In the genomic region with DNA sequence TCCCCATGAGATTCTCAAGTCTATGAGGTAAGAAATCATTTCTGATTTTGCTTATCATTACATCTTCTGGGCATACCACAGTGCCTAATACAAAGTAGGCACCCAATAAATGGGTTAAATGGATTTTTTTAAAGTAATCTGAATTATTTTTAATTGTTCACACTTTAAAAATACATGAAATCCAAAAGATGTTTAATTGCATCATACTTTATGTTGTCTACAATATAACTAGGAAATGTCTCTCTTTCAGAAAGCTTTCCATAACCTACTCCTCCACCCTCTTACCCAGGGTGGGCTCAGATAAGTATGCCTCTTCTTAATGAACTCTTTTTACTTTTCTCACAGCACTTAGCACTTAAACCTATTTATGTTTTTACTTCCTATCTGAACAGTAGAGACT, we compare ENCODE assay signal across 1 cellular context.
TF ChIP-seq lines count a peak whose summit lies in the region.

No MANE protein-coding gene starts in this region.

TF ChIP-seq in K562, 482 proteins besides CTCF, POLR2A, EP300 and RAD21:
- no peak for TF ChIP-seq RBFOX2 (IDR thresholded peaks at IDR 0.05; ENCODE audit: low read depth, low read length)
- TF ChIP-seq ZNF830 (CRISPR knock-in tag; IDR thresholded peaks at IDR 0.05): no peak
- TF ChIP-seq TAF9B (IDR thresholded peaks at IDR 0.05; ENCODE audit: partially characterized antibody): no peak
- peak; percentile 74 for TF ChIP-seq CEBPB (tag; IDR thresholded peaks at IDR 0.05)
- TF ChIP-seq NFE2L1 (tag; IDR thresholded peaks at IDR 0.05; ENCODE audit: borderline replicate concordance, low read depth): no peak
- TF ChIP-seq, protein P1, sequence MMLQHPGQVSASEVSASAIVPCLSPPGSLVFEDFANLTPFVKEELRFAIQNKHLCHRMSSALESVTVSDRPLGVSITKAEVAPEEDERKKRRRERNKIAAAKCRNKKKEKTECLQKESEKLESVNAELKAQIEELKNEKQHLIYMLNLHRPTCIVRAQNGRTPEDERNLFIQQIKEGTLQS (IDR thresholded peaks at IDR 0.05): peak; percentile 72
- TF ChIP-seq, protein P1 (CRISPR knock-in tag; conservative IDR thresholded peaks at IDR 0.05): no peak
- TF ChIP-seq TAF7 (tag; IDR thresholded peaks at IDR 0.05): no peak
- TF ChIP-seq NUFIP1 (IDR thresholded peaks at IDR 0.05; ENCODE audit: partially characterized antibody): no peak
- no peak for TF ChIP-seq TARDBP (IDR thresholded peaks at IDR 0.05)
- no peak for TF ChIP-seq CEBPG (CRISPR knock-in tag; IDR thresholded peaks at IDR 0.05)
- peak; percentile 74 to 85 for TF ChIP-seq CEBPG (tag; conservative IDR thresholded peaks at IDR 0.05 in 1 of 2, IDR thresholded peaks at IDR 0.05 in 1 of 2)
- no peak for TF ChIP-seq CHD1 (IDR thresholded peaks at IDR 0.05; ENCODE audit: low read length)
- TF ChIP-seq ZNF175 (CRISPR knock-in tag; IDR thresholded peaks at IDR 0.05; ENCODE audit: low read depth): no peak
- TF ChIP-seq, protein P2, sequence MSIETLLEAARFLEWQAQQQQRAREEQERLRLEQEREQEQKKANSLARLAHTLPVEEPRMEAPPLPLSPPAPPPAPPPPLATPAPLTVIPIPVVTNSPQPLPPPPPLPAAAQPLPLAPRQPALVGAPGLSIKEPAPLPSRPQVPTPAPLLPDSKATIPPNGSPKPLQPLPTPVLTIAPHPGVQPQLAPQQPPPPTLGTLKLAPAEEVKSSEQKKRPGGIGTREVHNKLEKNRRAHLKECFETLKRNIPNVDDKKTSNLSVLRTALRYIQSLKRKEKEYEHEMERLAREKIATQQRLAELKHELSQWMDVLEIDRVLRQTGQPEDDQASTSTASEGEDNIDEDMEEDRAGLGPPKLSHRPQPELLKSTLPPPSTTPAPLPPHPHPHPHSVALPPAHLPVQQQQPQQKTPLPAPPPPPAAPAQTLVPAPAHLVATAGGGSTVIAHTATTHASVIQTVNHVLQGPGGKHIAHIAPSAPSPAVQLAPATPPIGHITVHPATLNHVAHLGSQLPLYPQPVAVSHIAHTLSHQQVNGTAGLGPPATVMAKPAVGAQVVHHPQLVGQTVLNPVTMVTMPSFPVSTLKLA (conservative IDR thresholded peaks at IDR 0.05): no peak
- TF ChIP-seq PML (IDR thresholded peaks at IDR 0.05; ENCODE audit: low read length): no peak
- TF ChIP-seq MIER1 (IDR thresholded peaks at IDR 0.05; ENCODE audit: low read depth): no peak
